8 cellular contexts compared by ENCODE assay signal in the genomic region with DNA sequence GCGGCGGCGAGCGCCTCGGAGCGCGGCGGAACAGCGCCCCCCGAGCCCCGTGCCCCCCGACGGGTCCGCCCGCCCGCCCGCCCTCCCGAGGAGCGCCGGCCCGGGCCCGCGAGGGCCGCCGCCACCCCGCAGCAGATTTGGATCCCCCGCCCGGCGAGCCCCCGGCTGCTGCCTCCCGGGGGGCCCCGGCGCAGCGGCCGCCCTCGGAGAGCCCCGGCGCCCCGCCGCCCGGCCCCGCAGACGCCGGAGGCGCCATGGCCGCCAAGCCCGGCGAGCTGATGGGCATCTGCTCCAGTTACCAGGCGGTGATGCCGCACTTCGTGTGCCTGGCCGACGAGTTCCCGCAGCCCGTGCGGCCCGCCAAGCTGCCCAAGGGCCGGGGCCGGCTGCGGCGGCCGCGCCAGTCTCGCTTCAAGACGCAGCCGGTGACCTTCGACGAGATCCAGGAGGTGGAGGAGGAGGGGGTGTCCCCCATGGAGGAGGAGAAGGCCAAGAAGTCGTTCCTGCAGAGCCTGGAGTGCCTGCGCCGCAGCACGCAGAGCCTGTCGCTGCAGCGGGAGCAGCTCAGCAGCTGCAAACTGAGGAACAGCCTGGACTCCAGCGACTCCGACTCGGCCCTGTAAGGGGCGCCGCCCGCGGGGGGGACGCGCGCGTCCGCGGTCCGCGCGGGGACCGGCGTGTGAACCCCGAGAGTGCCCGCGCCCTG. TPM values are rescaled to one million over a fixed set of nuclear protein-coding genes. Genes with fewer than 3 reads are reported as not detected.
DNase-seq lines count a peak whose midpoint lies in the region; ATAC-seq, FAIRE-seq and TF ChIP-seq lines count a peak whose summit lies in the region.

No MANE protein-coding gene starts in this region.

- H3K27me3 ChIP-seq in lung (ENCODE audit: control insufficient read depth, insufficient read depth) (no peaks in the 10 kb centered on the region), upper lobe of right lung (peaks cover 20% of the 10 kb centered on the region)

- no peak for FAIRE-seq in D721Med (lab: Jason Lieb, UNC)

- H3K4me3 ChIP-seq in lung (peak overlapping the region; percentile 88), upper lobe of right lung (peak overlapping the region; percentile 64)

- intact Hi-C loops in upper lobe of right lung (cut with DNase I) = loop anchor here (10.0 kb wide), 2 partner anchors 48 to 92 kb away; no protein-coding TSS in a partner anchor

- H3K9me3 ChIP-seq in lung (ENCODE audit: control insufficient read depth in 2 of 2, insufficient read depth in 1 of 2, low read length in 1 of 2) (peaks cover 0 to 2% of the 10 kb centered on the region in 2 donors), upper lobe of right lung (no peaks in the 10 kb centered on the region)

- TF ChIP-seq CTCF in lung (IDR thresholded peaks at IDR 0.05; ENCODE audit: control extremely low read depth, extremely low read depth) = no peak
- no peak for TF ChIP-seq CTCF in upper lobe of right lung (IDR thresholded peaks at IDR 0.05)
- no peak for TF ChIP-seq CTCF in D721Med (IDR thresholded peaks at IDR 0.05; ENCODE audit: insufficient read depth, missing control alignments)

- DNase-seq in activated T-cell treated with anti-CD3 and anti-CD28 coated beads, Interleukin-2, amount 50 U/mL, for 1 hour = peak; percentile 25
- DNase-seq in activated T-cell treated with anti-CD3 and anti-CD28 coated beads for 4 hours (no peak), RPMI8226 (peak; percentile 49), dermis blood vessel endothelial cell (peak; percentile 64), lung (ENCODE audit: low spot score) (no peak), upper lobe of right lung (peak; percentile 68), D721Med (ENCODE audit: insufficient read length, low spot score) (no peak)

- 1% methylated on average over 49 to 95 of the region's 95 CpGs for WGBS in lung, 2 donors

- H3K27ac ChIP-seq in lung (ENCODE audit: low read depth in 1 of 2, low read length in 1 of 2) (peak overlapping the region; percentile 38 to 93), upper lobe of right lung (peak overlapping the region; percentile 86)

- ATAC-seq in lung (ENCODE audit: insufficient read depth, low FRiP score) = no peak
- peak; percentile 1 for ATAC-seq in upper lobe of right lung
- no peak for ATAC-seq in GM21390 (IDR thresholded peaks at IDR 0.05; ENCODE audit: unreplicated experiment)

- H3K36me3 ChIP-seq in lung (ENCODE audit: control insufficient read depth in 2 of 2, insufficient read depth in 2 of 2, low read length in 2 of 2) (no peaks in the 10 kb centered on the region), upper lobe of right lung (no peaks in the 10 kb centered on the region)

- H3K4me1 ChIP-seq in lung (ENCODE audit: control insufficient read depth in 2 of 2, insufficient read depth in 2 of 2, low read length in 2 of 2) = peaks cover 0 to 6% of the 10 kb centered on the region in 2 donors
- peaks cover 20% of the 10 kb centered on the region for H3K4me1 ChIP-seq in upper lobe of right lung

RNA-seq across cellular contexts. Expression of a gene that starts 0.4 kb away (rescaled TPM):
- total RNA-seq in dermis blood vessel endothelial cell (5.5 and 8.7 TPM in 2 replicates), lung (100 to 1,000 TPM in 1 of 2 donors, 10 to 100 TPM in 1; 29.0 to 103 TPM), upper lobe of right lung (139 TPM)
- polyA plus RNA-seq in lung = 100 to 1,000 TPM; 110 to 165 TPM

Comparison
In these comparisons a context has a peak if more than half of its experiments do, and no peak if none do; other contexts are left out.
1. DNase-seq: peak in activated T-cell treated with anti-CD3 and anti-CD28 coated beads, Interleukin-2, amount 50 U/mL, for 1 hour (single experiment), RPMI8226 (single experiment), dermis blood vessel endothelial cell (single experiment) and upper lobe of right lung (single experiment); none in activated T-cell treated with anti-CD3 and anti-CD28 coated beads for 4 hours (single experiment), lung (single experiment) and D721Med (single experiment).